9 cellular contexts compared by ENCODE assay signal in the genomic region with DNA sequence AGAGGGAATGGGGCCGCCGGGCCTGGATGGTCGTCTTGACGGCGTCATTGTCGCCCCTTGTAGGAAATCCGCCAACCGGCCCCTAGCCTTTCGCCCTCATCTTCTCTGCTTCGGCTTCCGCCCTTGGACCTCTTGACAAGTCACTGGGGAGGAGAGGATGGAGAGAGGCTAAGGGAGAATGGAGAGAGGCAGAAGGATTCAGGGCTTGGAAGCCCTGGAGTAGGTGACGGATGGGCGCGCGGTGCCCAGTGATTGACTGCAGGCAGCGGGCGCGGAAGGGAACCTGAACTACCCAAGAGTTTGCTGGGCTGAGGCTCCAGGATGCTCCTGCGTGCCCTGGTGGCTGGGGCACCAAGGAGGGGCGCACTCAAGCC. TPM values are rescaled to one million over a fixed set of nuclear protein-coding genes. Genes with fewer than 3 reads are reported as not detected.
DNase-seq lines count a peak whose midpoint lies in the region; TF ChIP-seq lines count a peak whose summit lies in the region.
"Had no signal": no experiment of that assay in that cellular context is flagged by ENCODE, and none has a peak within 500 bp of the region (broad histone marks: within the 10 kb centered on the region; RNA-seq: fewer than 3 reads in every experiment).

No MANE protein-coding gene starts in this region.

- DNase-seq in BJ (ENCODE audit: low read depth) (no peak), HL-60 (ENCODE audit: low read depth in 1 of 2, low spot score in 1 of 2) (no peak), endothelial cell (ENCODE audit: low spot score) (no peak), CD1c-positive myeloid dendritic cell (ENCODE audit: extremely low spot score) (no peak), SW 1271 (lab: John Stamatoyannopoulos, UW) (no peak), NCI-H1417 treated with DMSO at 0.1 percent for 48 hours (lab: John Stamatoyannopoulos, UW) (no peak)
- DNase-seq in activated T-cell treated with anti-CD3 and anti-CD28 coated beads, Interleukin-2, amount 50 U/mL, for 1 hour, result no peak
- DNase-seq: NCI-H2227 treated with DMSO at 0.1 percent for 48 hours had no signal

- H3K36me3 Mint-ChIP-seq in endothelial cell (ENCODE audit: low read depth, unreplicated experiment) (no peaks in the 10 kb centered on the region), nephron (ENCODE audit: low read depth) (no peaks in the 10 kb centered on the region)

- H3K4me3 Mint-ChIP-seq in endothelial cell (ENCODE audit: unreplicated experiment) (peak overlapping the region; percentile 80), nephron (peak overlapping the region; percentile 65 to 76 (median 76))

- H3K27me3 Mint-ChIP-seq in endothelial cell (ENCODE audit: unreplicated experiment) (peaks cover 10% of the 10 kb centered on the region), nephron (ENCODE audit: low read depth) (peaks cover 79% of the 10 kb centered on the region)

- H3K4me1 Mint-ChIP-seq in endothelial cell (ENCODE audit: unreplicated experiment) (peaks cover 18% of the 10 kb centered on the region), nephron (peaks cover 5% of the 10 kb centered on the region)

- CTCF ChIA-PET in BJ (lab: Yijun Ruan, JAX), result no interaction called here

- no peak overlapping the region for H3K27ac ChIP-seq in HL-60 (replicated peaks)

- H3K27ac Mint-ChIP-seq in endothelial cell (ENCODE audit: unreplicated experiment) (no peak overlapping the region), nephron (no peak overlapping the region)

- no peaks in the 10 kb centered on the region for H3K9me3 Mint-ChIP-seq in endothelial cell (ENCODE audit: unreplicated experiment)
- peaks cover 13% of the 10 kb centered on the region for H3K9me3 Mint-ChIP-seq in nephron

- TF ChIP-seq CTCF in BJ (IDR thresholded peaks at IDR 0.05; ENCODE audit: insufficient read depth, low read depth, low read length) (no peak), HL-60 (IDR thresholded peaks at IDR 0.05; ENCODE audit: insufficient read depth, low read length) (no peak), endothelial cell (IDR thresholded peaks at IDR 0.05; ENCODE audit: unreplicated experiment) (no peak), nephron (IDR thresholded peaks at IDR 0.05; ENCODE audit: unreplicated experiment in 3 of 3) (no peak)

- POLR2A ChIA-PET in BJ (lab: Charles Lee), result no interaction called here

- H3K27me3 ChIP-seq in BJ (ENCODE audit: control insufficient read depth, insufficient read depth, low read length) (no peaks in the 10 kb centered on the region; the same call in 1 of the 2 replicates), HL-60 (ENCODE audit: insufficient read depth, poor library complexity, severe bottlenecking) (peaks cover 18% of the 10 kb centered on the region)

- no peaks in the 10 kb centered on the region for H3K36me3 ChIP-seq in BJ (ENCODE audit: control insufficient read depth, insufficient read depth, low read length)

- H3K4me3 ChIP-seq in BJ (ENCODE audit: low read depth, low read length) (peak overlapping the region; percentile 55), HL-60 (replicated peaks; ENCODE audit: insufficient read depth, low read length) (peak overlapping the region; percentile 32)

RNA-seq across cellular contexts. Expression of a gene that starts 0.7 kb away (rescaled TPM):
- polyA plus RNA-seq in BJ (2011; rRNA removed), result 20.6 and 29.4 TPM in 2 replicates
- polyA minus RNA-seq in BJ (2011; rRNA and poly(A)+ RNA removed), result 25.9 and 30.2 TPM in 2 replicates
- 45.6 TPM for total RNA-seq in endothelial cell (ENCODE audit: unreplicated experiment)
